ENCODE assay signal across 9 cellular contexts in the genomic region with DNA sequence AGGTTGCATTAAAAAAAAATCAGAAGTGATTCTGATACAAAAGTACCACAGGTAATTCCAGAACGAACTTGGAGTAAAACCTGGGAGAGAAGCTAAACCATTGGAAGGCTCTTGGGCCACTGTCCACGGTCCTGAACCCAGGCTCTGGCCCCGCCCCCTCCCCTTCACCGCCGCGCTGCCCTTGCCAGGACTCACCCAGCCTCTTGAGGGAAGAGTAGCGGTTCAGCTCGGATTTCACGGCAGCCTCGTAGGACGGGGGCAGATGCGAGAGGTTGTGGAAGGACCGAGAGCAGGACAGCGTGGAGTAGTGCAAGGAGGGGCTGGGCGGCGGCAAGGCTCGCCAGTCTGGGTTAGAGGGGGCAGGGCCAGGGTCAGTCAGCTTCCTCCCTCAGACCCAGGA. TPM values are rescaled to one million over a fixed set of nuclear protein-coding genes. Genes with fewer than 3 reads are reported as not detected.
A peak's percentile ranks its signal among the peaks of the same experiment; 100 is the strongest.
DNase-seq lines count a peak whose midpoint lies in the region; ATAC-seq and TF ChIP-seq lines count a peak whose summit lies in the region.
"Had no signal": no experiment of that assay in that cellular context is flagged by ENCODE, and none has a peak within 500 bp of the region (broad histone marks: within the 10 kb centered on the region; RNA-seq: fewer than 3 reads in every experiment).

No MANE protein-coding gene starts in this region.

- no peak overlapping the region for H3K4me3 ChIP-seq in HEK293 (ENCODE audit: low read depth, low read length)
- H3K4me3 ChIP-seq in testis = no peak overlapping the region

- WGBS in testis, 2 donors = 1 to 2% methylated on average over 17 of the region's 17 CpGs

- H3K27me3 ChIP-seq in foreskin keratinocyte (peaks cover 54% of the 10 kb centered on the region), testis (no peaks in the 10 kb centered on the region)

- intact Hi-C loops in testis (cut with DNase I; ENCODE audit: low total_unique reads) = no loop called here

- TF ChIP-seq CTCF in HEK293 (tag by site-specific recombination; IDR thresholded peaks at IDR 0.05) = no peak
- no peak for TF ChIP-seq CTCF in foreskin keratinocyte (conservative IDR thresholded peaks at IDR 0.05)
- TF ChIP-seq CTCF in testis (IDR thresholded peaks at IDR 0.05) = no peak

- H3K27ac ChIP-seq in HEK293 (ENCODE audit: extremely low read depth, low read depth, low read length) = no peak overlapping the region
- H3K27ac ChIP-seq in foreskin keratinocyte = no peak overlapping the region
- H3K27ac ChIP-seq in testis = no peak overlapping the region

- H3K4me1 ChIP-seq in HEK293 (ENCODE audit: control insufficient read depth, insufficient read depth, low read length) (peaks cover 3% of the 10 kb centered on the region; the same call in 1 of the 2 replicates), foreskin keratinocyte (no peaks in the 10 kb centered on the region), testis (no peaks in the 10 kb centered on the region)

- POLR2A ChIA-PET in HEK293 (lab: Yijun Ruan, JAX) = interaction anchor here (0.5 to 1.8 kb wide), 7 partner anchors 24 to 250 kb away, joined by 3 to 13 read pairs (median 3); a partner anchor contains a TSS

- no peak for TF ChIP-seq POLR2A in testis (IDR thresholded peaks at IDR 0.05)

- CTCF ChIA-PET in HEK293 (lab: Yijun Ruan, JAX) = interaction anchor here (0.7 to 1.8 kb wide), 7 partner anchors 16 to 358 kb away, joined by 3 to 7 read pairs (median 4); no protein-coding TSS in a partner anchor

- peak; percentile 68 for ATAC-seq in foreskin keratinocyte
- no peak for ATAC-seq in GM19035 (IDR thresholded peaks at IDR 0.05; ENCODE audit: unreplicated experiment)

- H3K9me3 ChIP-seq in HEK293 (ENCODE audit: control insufficient read depth, insufficient read depth, low read depth, low read length) (no peaks in the 10 kb centered on the region), testis (no peaks in the 10 kb centered on the region)

- peak; percentile 77 for DNase-seq in ACHN
- peak; percentile 29 for DNase-seq in SK-N-DZ (ENCODE audit: low spot score)
- peak in 1 of 2 donors; percentile 45 for DNase-seq in foreskin keratinocyte
- peak; percentile 73 for DNase-seq in testis
- DNase-seq in activated T-cell treated with anti-CD3 and anti-CD28 coated beads for 4 hours = no peak
- DNase-seq in NCI-H1436 (lab: John Stamatoyannopoulos, UW) = no peak

- in situ Hi-C loops in ACHN (cut with HindIII; ENCODE audit: low pct_ligation_motif_present, low pct_unique_long_range_greater_than_20kb, low sequenced_read_pairs) = no loop called here

- H3K36me3 ChIP-seq in HEK293 (ENCODE audit: control insufficient read depth in 2 of 2, insufficient read depth in 1 of 2, low read length in 2 of 2) (no peaks in the 10 kb centered on the region), testis (ENCODE audit: low read depth, missing control alignments) (no peaks in the 10 kb centered on the region)

TF ChIP-seq in HEK293, 187 proteins besides CTCF, POLR2A, EP300 and RAD21 (continues in another document):
- TF ChIP-seq ZEB2 (tag by site-specific recombination; IDR thresholded peaks at IDR 0.05) (0 out of 2 replicates have a peak, but pooled peaks have one; percentile 17), IKZF3 (tag by site-specific recombination; IDR thresholded peaks at IDR 0.05) (peak; percentile 40; the same call in 1 of the 2 replicates), PRDM1 (tag by site-specific recombination; IDR thresholded peaks at IDR 0.05) (no peak), ZNF600 (tag by site-specific recombination; IDR thresholded peaks at IDR 0.05) (peak; percentile 79), ZNF654 (tag by site-specific recombination; IDR thresholded peaks at IDR 0.05; ENCODE audit: low read depth) (no peak), ZNF561 (tag by site-specific recombination; IDR thresholded peaks at IDR 0.05; ENCODE audit: borderline replicate concordance) (0 out of 2 replicates have a peak, but pooled peaks have one; percentile 27), ZBTB21 (tag by site-specific recombination; IDR thresholded peaks at IDR 0.05) (no peak), ZBTB17 (tag by site-specific recombination; IDR thresholded peaks at IDR 0.05) (peak; percentile 63), EGR2 (tag by site-specific recombination; IDR thresholded peaks at IDR 0.05; ENCODE audit: low read depth) (0 out of 2 replicates have a peak, but pooled peaks have one; percentile 17)
- TF ChIP-seq, protein P1, sequence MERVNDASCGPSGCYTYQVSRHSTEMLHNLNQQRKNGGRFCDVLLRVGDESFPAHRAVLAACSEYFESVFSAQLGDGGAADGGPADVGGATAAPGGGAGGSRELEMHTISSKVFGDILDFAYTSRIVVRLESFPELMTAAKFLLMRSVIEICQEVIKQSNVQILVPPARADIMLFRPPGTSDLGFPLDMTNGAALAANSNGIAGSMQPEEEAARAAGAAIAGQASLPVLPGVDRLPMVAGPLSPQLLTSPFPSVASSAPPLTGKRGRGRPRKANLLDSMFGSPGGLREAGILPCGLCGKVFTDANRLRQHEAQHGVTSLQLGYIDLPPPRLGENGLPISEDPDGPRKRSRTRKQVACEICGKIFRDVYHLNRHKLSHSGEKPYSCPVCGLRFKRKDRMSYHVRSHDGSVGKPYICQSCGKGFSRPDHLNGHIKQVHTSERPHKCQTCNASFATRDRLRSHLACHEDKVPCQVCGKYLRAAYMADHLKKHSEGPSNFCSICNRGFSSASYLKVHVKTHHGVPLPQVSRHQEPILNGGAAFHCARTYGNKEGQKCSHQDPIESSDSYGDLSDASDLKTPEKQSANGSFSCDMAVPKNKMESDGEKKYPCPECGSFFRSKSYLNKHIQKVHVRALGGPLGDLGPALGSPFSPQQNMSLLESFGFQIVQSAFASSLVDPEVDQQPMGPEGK (tag by site-specific recombination; IDR thresholded peaks at IDR 0.05) = peak; percentile 26; the same call in 1 of the 2 replicates
- TF ChIP-seq, protein P2, sequence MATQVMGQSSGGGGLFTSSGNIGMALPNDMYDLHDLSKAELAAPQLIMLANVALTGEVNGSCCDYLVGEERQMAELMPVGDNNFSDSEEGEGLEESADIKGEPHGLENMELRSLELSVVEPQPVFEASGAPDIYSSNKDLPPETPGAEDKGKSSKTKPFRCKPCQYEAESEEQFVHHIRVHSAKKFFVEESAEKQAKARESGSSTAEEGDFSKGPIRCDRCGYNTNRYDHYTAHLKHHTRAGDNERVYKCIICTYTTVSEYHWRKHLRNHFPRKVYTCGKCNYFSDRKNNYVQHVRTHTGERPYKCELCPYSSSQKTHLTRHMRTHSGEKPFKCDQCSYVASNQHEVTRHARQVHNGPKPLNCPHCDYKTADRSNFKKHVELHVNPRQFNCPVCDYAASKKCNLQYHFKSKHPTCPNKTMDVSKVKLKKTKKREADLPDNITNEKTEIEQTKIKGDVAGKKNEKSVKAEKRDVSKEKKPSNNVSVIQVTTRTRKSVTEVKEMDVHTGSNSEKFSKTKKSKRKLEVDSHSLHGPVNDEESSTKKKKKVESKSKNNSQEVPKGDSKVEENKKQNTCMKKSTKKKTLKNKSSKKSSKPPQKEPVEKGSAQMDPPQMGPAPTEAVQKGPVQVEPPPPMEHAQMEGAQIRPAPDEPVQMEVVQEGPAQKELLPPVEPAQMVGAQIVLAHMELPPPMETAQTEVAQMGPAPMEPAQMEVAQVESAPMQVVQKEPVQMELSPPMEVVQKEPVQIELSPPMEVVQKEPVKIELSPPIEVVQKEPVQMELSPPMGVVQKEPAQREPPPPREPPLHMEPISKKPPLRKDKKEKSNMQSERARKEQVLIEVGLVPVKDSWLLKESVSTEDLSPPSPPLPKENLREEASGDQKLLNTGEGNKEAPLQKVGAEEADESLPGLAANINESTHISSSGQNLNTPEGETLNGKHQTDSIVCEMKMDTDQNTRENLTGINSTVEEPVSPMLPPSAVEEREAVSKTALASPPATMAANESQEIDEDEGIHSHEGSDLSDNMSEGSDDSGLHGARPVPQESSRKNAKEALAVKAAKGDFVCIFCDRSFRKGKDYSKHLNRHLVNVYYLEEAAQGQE (tag by site-specific recombination; IDR thresholded peaks at IDR 0.05) = peak; percentile 98
- TF ChIP-seq, protein P3, sequence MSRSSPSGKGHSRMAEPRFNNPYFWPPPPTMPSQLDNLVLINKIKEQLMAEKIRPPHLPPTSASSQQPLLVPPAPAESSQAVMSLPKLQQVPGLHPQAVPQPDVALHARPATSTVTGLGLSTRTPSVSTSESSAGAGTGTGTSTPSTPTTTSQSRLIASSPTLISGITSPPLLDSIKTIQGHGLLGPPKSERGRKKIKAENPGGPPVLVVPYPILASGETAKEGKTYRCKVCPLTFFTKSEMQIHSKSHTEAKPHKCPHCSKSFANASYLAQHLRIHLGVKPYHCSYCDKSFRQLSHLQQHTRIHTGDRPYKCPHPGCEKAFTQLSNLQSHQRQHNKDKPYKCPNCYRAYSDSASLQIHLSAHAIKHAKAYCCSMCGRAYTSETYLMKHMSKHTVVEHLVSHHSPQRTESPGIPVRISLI (tag by site-specific recombination; IDR thresholded peaks at IDR 0.05) = no peak

RNA-seq across cellular contexts. Expression of a gene that starts 5.7 kb away (rescaled TPM):
- 0.29 and 0.62 TPM in 2 replicates for polyA plus RNA-seq in SK-N-DZ (2014; cell fraction: cytosol; rRNA removed)
- 0.46 and 0.94 TPM in 2 replicates for polyA plus RNA-seq in SK-N-DZ (2014; cell fraction: nucleus; rRNA removed)
- total RNA-seq in foreskin keratinocyte = not detected in 2 replicates
- not detected in 2 replicates for polyA plus RNA-seq in foreskin keratinocyte
- total RNA-seq in testis = 1 to 10 TPM in 1 of 2 donors, under 1 TPM in 1; 0.43 to 1.0 TPM
- 0.45 TPM for polyA plus RNA-seq in testis (ENCODE audit: insufficient read depth, low read depth, low replicate concordance)
- total RNA-seq: T-helper 2 cell treated with Interferon-gamma antibody and Interleukin-4, amounts not matched to agents 100 ng/mL and 5 ng/mL, for 36 hours had no signal

RNA-seq across cellular contexts. Expression of a gene that starts 24.0 kb away (rescaled TPM):
- polyA plus RNA-seq in SK-N-DZ (2014; cell fraction: cytosol; rRNA removed) = 52.6 and 61.5 TPM in 2 replicates
- polyA plus RNA-seq in SK-N-DZ (2014; cell fraction: nucleus; rRNA removed) = 29.9 and 47.9 TPM in 2 replicates
- total RNA-seq in foreskin keratinocyte = 58.2 and 59.0 TPM in 2 replicates
- polyA plus RNA-seq in foreskin keratinocyte = 76.4 and 81.3 TPM in 2 replicates
- total RNA-seq in testis = 10 to 100 TPM; 79.1 to 98.5 TPM
- 107 TPM for polyA plus RNA-seq in testis (ENCODE audit: insufficient read depth, low read depth, low replicate concordance)

RNA-seq across cellular contexts. Expression of a gene that starts 27.1 kb away (rescaled TPM):
- polyA plus RNA-seq in SK-N-DZ (2014; cell fraction: cytosol; rRNA removed) = 0.52 and 0.73 TPM in 2 replicates
- polyA plus RNA-seq in SK-N-DZ (2014; cell fraction: nucleus; rRNA removed) = 0.96 TPM in 1 of 2 replicates, not detected in the other
- total RNA-seq in foreskin keratinocyte (not detected in 2 replicates), testis (not detected)
- polyA plus RNA-seq in foreskin keratinocyte (not detected in 2 replicates), testis (ENCODE audit: insufficient read depth, low read depth, low replicate concordance) (not detected)
- total RNA-seq: T-helper 2 cell treated with Interferon-gamma antibody and Interleukin-4, amounts not matched to agents 100 ng/mL and 5 ng/mL, for 36 hours had no signal

RNA-seq across cellular contexts. Expression of a gene that starts 29.8 kb away (rescaled TPM):
- 250 and 342 TPM in 2 replicates for polyA plus RNA-seq in SK-N-DZ (2014; cell fraction: cytosol; rRNA removed)
- 105 and 147 TPM in 2 replicates for polyA plus RNA-seq in SK-N-DZ (2014; cell fraction: nucleus; rRNA removed)
- total RNA-seq in foreskin keratinocyte = 99.3 and 138 TPM in 2 replicates
- 188 and 240 TPM in 2 replicates for polyA plus RNA-seq in foreskin keratinocyte
- 100 to 1,000 TPM; 150 to 188 TPM for total RNA-seq in testis
- polyA plus RNA-seq in testis (ENCODE audit: insufficient read depth, low read depth, low replicate concordance) = 272 TPM

RNA-seq across cellular contexts. Expression of a gene that starts 39.0 kb away (rescaled TPM):
- 0.89 and 0.93 TPM in 2 replicates for polyA plus RNA-seq in SK-N-DZ (2014; cell fraction: cytosol; rRNA removed)
- 0.79 and 1.1 TPM in 2 replicates for polyA plus RNA-seq in SK-N-DZ (2014; cell fraction: nucleus; rRNA removed)
- total RNA-seq in foreskin keratinocyte = 3.9 and 4.4 TPM in 2 replicates
- 3.5 and 4.8 TPM in 2 replicates for polyA plus RNA-seq in foreskin keratinocyte
- 10 to 100 TPM; 31.3 to 53.7 TPM for total RNA-seq in testis
- polyA plus RNA-seq in testis (ENCODE audit: insufficient read depth, low read depth, low replicate concordance) = 33.8 TPM

Comparison
In these comparisons a context has a peak if more than half of its experiments do, and no peak if none do; other contexts are left out.
1. DNase-seq: peak in ACHN (single experiment), SK-N-DZ (single experiment) and testis (single experiment); none in activated T-cell treated with anti-CD3 and anti-CD28 coated beads for 4 hours (single experiment) and NCI-H1436 (single experiment).